8 cellular contexts compared by ENCODE assay signal in the genomic region with DNA sequence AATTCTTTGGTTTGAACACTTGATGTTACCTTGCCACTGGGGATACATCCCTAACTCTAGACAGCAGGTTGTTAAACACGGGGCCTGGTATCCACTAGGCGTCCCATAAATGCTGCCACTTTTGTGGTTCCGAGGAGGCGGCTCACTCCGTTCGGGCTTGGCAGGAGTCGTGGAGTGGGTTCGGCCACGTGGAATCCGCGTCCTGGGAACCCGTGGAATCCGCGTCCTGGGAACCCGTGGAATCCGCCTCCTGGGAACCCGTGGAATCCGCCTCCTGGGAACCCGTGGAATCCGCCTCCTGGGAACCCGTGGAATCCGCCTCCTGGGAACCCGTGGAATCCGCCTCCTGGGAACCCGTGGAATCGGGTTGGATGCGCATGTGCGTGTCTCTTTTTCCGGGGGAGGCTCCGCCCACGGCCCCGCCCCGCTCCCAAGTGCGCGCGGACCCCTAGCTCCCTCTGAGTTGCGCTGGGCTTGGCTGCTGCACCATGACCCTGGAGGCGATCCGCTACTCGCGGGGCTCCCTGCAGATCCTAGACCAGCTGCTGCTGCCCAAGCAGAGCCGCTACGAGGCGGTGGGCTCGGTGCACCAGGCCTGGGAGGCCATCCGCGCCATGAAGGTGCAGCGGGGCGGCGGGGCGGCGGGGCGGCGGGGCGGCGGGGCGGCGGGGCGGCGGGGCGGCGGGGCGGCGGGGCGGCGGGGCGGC. TPM values are rescaled to one million over a fixed set of nuclear protein-coding genes. Genes with fewer than 3 reads are reported as not detected.
DNase-seq lines count a peak whose midpoint lies in the region; ATAC-seq and TF ChIP-seq lines count a peak whose summit lies in the region.

TSS of gene MRI1 (plus strand) at position 422 of the 707 bp plus-strand sequence. CDS start at position 489, 67 bp downstream.

- H3K9me2 ChIP-seq in neural cell (ENCODE audit: insufficient read depth, low read length): no peaks in the 10 kb centered on the region

- peak within 1 kb of the TSS; percentile 83 for H3K4me3 ChIP-seq in neural cell (ENCODE audit: low read length)

- in situ Hi-C loops in GM13976 (cut with MboI; ENCODE audit: low sequenced_read_pairs, unreplicated experiment): no loop called here

- ATAC-seq in foreskin keratinocyte (peak; percentile 50), HG03097 (IDR thresholded peaks at IDR 0.05; ENCODE audit: low FRiP score, unreplicated experiment) (no peak)

- H3K27me3 ChIP-seq in foreskin keratinocyte (no peaks in the 10 kb centered on the region), neural cell (ENCODE audit: insufficient read depth, low read depth, low read length) (no peaks in the 10 kb centered on the region)

- no peaks in the 10 kb centered on the region for H4K20me1 ChIP-seq in neural cell (ENCODE audit: insufficient read depth)

- TF ChIP-seq RAD21 in Ishikawa (IDR thresholded peaks at IDR 0.05; ENCODE audit: low read depth) (no peak), neural cell (conservative IDR thresholded peaks at IDR 0.05) (no peak)

- TF ChIP-seq CTCF in GM13976 (IDR thresholded peaks at IDR 0.05; ENCODE audit: borderline replicate concordance, control extremely low read depth, extremely low read depth, insufficient read depth, missing control alignments): no peak
- TF ChIP-seq CTCF in RWPE1 (conservative IDR thresholded peaks at IDR 0.05; ENCODE audit: low read depth): no peak
- TF ChIP-seq CTCF in foreskin keratinocyte (conservative IDR thresholded peaks at IDR 0.05): no peak
- TF ChIP-seq CTCF in neural cell (IDR thresholded peaks at IDR 0.05; ENCODE audit: poor library complexity, severe bottlenecking): no peak

- DNase-seq in GM13976 (ENCODE audit: low spot score) (peak; percentile 94), RWPE1 (ENCODE audit: low spot score) (peak; percentile 81), foreskin keratinocyte (peak in 1 of 2 donors; percentile 31), superior temporal gyrus (ENCODE audit: extremely low spot score) (peak; percentile 81)
- DNase-seq in activated gamma-delta T cell treated with anti-CD3 and anti-CD28 coated beads, Interleukin-2, amount 50 U/mL, for 16 hours (ENCODE audit: low read depth): peak; percentile 45

- peaks cover 4% of the 10 kb centered on the region for H3K4me1 ChIP-seq in foreskin keratinocyte

- CTCF ChIA-PET in RWPE1 (lab: Yijun Ruan, JAX): interaction anchor here (1.6 kb wide), 1 partner anchor 13 kb away, joined by 4 read pairs; no protein-coding TSS in a partner anchor

- H3K9ac ChIP-seq in neural cell (ENCODE audit: low read length): peak within 1 kb of the TSS; percentile 65

- H3F3A ChIP-seq in neural cell (ENCODE audit: insufficient read depth, low read length, poor library complexity, severe bottlenecking): peaks cover 4% of the 10 kb centered on the region

- H3K9me3 ChIP-seq in neural cell (ENCODE audit: low read length): no peaks in the 10 kb centered on the region

- no peaks in the 10 kb centered on the region for H3K36me3 ChIP-seq in neural cell (ENCODE audit: insufficient read depth, low read length)

- H3K79me2 ChIP-seq in neural cell (replicated peaks; ENCODE audit: insufficient read depth, low read length): no peaks in the 10 kb centered on the region

- H2AFZ ChIP-seq in neural cell (ENCODE audit: low read depth, low read length): no peak within 1 kb of the TSS

- peak within 1 kb of the TSS; percentile 51 for H3K4me2 ChIP-seq in neural cell (ENCODE audit: low read length)

- POLR2A ChIA-PET in RWPE1 (lab: Yijun Ruan, JAX; ENCODE audit: low non-redundant PET): interaction anchor here (0.7 to 1.1 kb wide), 3 partner anchors 15 to 70 kb away, joined by 3 to 6 read pairs (median 5); a partner anchor contains a TSS

- H3K27ac ChIP-seq in RWPE1: peak within 1 kb of the TSS; percentile 80
- peak within 1 kb of the TSS; percentile 1 for H3K27ac ChIP-seq in foreskin keratinocyte
- H3K27ac ChIP-seq in neural cell (ENCODE audit: low read length): peak within 1 kb of the TSS; percentile 28

- TF ChIP-seq EP300 in Ishikawa (IDR thresholded peaks at IDR 0.05; ENCODE audit: borderline replicate concordance) (no peak), neural cell (conservative IDR thresholded peaks at IDR 0.05; ENCODE audit: poor library complexity, severe bottlenecking) (no peak)

TF ChIP-seq in Ishikawa, 13 proteins besides CTCF, POLR2A, EP300 and RAD21 (continues in another document):
- TF ChIP-seq MAX (IDR thresholded peaks at IDR 0.05) (peak; percentile 70), FOXM1 (IDR thresholded peaks at IDR 0.05; ENCODE audit: borderline replicate concordance, low read depth) (no peak), ZBTB7A (IDR thresholded peaks at IDR 0.05; ENCODE audit: low read depth) (peak; percentile 76), CEBPB (IDR thresholded peaks at IDR 0.05) (no peak), EGR1 (IDR thresholded peaks at IDR 0.05) (0 out of 2 replicates have a peak, but pooled peaks have one; percentile 12), YY1 (IDR thresholded peaks at IDR 0.05; ENCODE audit: low read depth) (no peak; the same call in 1 of the 2 replicates), TAF1 (IDR thresholded peaks at IDR 0.05; ENCODE audit: low read depth) (peak; percentile 50; the same call in 1 of the 2 replicates), REST (IDR thresholded peaks at IDR 0.05; ENCODE audit: low read depth) (no peak)

TF ChIP-seq in neural cell, 6 proteins besides CTCF, POLR2A, EP300 and RAD21:
- TF ChIP-seq TAF1 (IDR thresholded peaks at IDR 0.05; ENCODE audit: low read depth) (peak; percentile 50), MXI1 (conservative IDR thresholded peaks at IDR 0.05; ENCODE audit: poor library complexity, severe bottlenecking) (peak; percentile 11), POLR2AphosphoS5 (IDR thresholded peaks at IDR 0.05) (peak; percentile 81), EZH2 (IDR thresholded peaks at IDR 0.05; ENCODE audit: borderline replicate concordance, insufficient read depth, low read length, poor library complexity, severe bottlenecking) (no peak)

RNA-seq across cellular contexts. Expression of gene MRI1, which starts in this region (rescaled TPM):
- total RNA-seq in foreskin keratinocyte: 28.3 and 34.6 TPM in 2 replicates
- polyA plus RNA-seq in foreskin keratinocyte: 17.6 and 19.0 TPM in 2 replicates
- polyA plus RNA-seq in neural cell: 70.5 and 71.2 TPM in 2 replicates
- polyA minus RNA-seq in neural cell: 26.5 and 29.1 TPM in 2 replicates

Comparison
In these comparisons a context has a peak if more than half of its experiments do, and no peak if none do; other contexts are left out.
1. H3K27ac ChIP-seq: peak in every context shown above with its lines; median percentile 80 in RWPE1; 28 in neural cell; 1 in foreskin keratinocyte.